ENCODE assay signal across 8 cellular contexts in the genomic region with DNA sequence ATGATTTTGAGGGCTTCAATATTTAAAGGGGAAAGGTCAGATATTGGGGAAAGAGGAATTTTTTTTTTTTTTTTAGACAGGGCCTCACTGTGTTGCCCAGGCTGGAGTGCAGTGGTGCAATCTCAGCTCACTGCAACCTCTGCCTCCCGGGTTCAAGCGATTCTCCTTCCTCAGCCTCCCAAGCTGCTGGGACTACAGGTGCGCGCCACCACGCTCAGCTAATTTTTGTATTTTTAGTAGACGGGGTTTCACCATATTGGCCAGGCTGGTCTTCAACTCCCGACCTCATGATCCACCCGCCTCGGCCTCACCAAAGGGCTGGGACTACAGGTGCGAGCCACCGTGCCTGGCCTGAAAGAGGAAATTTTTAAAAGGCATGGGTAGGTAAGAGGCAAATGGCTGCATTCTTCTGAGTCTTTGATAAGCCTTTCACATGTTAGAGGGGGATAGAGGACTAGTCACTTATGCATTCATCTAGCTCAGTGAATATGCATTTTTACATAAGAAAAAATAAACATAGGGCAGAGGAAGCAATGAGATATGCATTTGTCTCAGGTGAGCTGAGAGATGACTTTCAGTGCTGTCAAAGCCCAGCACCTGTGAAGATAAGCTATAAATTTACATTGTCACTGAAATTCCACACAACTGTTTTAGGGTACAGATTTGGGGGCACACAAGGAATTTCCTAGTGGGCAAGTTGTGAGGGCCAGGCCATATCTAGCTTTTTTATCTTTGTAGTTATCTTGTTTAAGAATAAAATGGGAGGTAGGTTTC. TPM values are rescaled to one million over a fixed set of nuclear protein-coding genes. Genes with fewer than 3 reads are reported as not detected.
A peak's percentile ranks its signal among the peaks of the same experiment; 100 is the strongest.
DNase-seq lines count a peak whose midpoint lies in the region; ATAC-seq and TF ChIP-seq lines count a peak whose summit lies in the region.

No MANE protein-coding gene starts in this region.

- no peaks in the 10 kb centered on the region for H3K36me3 Mint-ChIP-seq in activated CD8-positive, alpha-beta T cell treated with anti-CD3 and anti-CD28 coated beads for 36 hours (ENCODE audit: low read depth)

- no peaks in the 10 kb centered on the region; the same call in 1 of the 2 replicates for H3K36me3 ChIP-seq in HAP-1 (replicated peaks)
- H3K36me3 ChIP-seq in hepatocyte (replicated peaks; ENCODE audit: insufficient read depth, low read depth) = no peaks in the 10 kb centered on the region

- in situ Hi-C loops in HAP-1 (cut with MboI; ENCODE audit: low sequenced_read_pairs) = no loop called here

- no peaks in the 10 kb centered on the region for H3K9me2 ChIP-seq in hepatocyte (replicated peaks; ENCODE audit: insufficient read depth)

- no peak for ATAC-seq in activated CD8-positive, alpha-beta T cell treated with anti-CD3 and anti-CD28 coated beads for 36 hours
- ATAC-seq in HG02623 (IDR thresholded peaks at IDR 0.05; ENCODE audit: unreplicated experiment) = no peak
- ATAC-seq in GM21447 (IDR thresholded peaks at IDR 0.05; ENCODE audit: unreplicated experiment) = no peak

- peak overlapping the region; percentile 86 for H3K4me3 Mint-ChIP-seq in activated CD8-positive, alpha-beta T cell treated with anti-CD3 and anti-CD28 coated beads for 36 hours

- TF ChIP-seq POLR2A in lower leg skin (IDR thresholded peaks at IDR 0.05) = no peak

- peak overlapping the region; percentile 96 for H2AFZ ChIP-seq in hepatocyte

- TF ChIP-seq CTCF in activated CD8-positive, alpha-beta T cell treated with anti-CD3 and anti-CD28 coated beads for 36 hours (IDR thresholded peaks at IDR 0.05) = no peak
- TF ChIP-seq CTCF in hepatocyte (IDR thresholded peaks at IDR 0.05; ENCODE audit: poor library complexity) = no peak
- TF ChIP-seq CTCF in lower leg skin (IDR thresholded peaks at IDR 0.05) = no peak

- peak overlapping the region; percentile 91 for H3K27ac Mint-ChIP-seq in activated CD8-positive, alpha-beta T cell treated with anti-CD3 and anti-CD28 coated beads for 36 hours

- peaks cover 8% of the 10 kb centered on the region for H3K79me2 ChIP-seq in hepatocyte

- no peak for DNase-seq in HAP-1 (ENCODE audit: low spot score in 2 of 2)
- DNase-seq in activated CD8-positive, alpha-beta T cell treated with anti-CD3 and anti-CD28 coated beads for 36 hours = no peak
- DNase-seq in hepatocyte (ENCODE audit: low spot score) = no peak
- DNase-seq in UCSD-AML1 (lab: John Stamatoyannopoulos, UW; ENCODE audit: unreplicated experiment) = no peak
- no peak for DNase-seq in lower leg skin (ENCODE audit: low spot score in 2 of 2)

- intact Hi-C loops in activated CD8-positive, alpha-beta T cell treated with anti-CD3 and anti-CD28 coated beads for 36 hours (cut with micrococcal nuclease) = no loop called here
- intact Hi-C loops in lower leg skin (cut with DNase I; ENCODE audit: low total_unique reads) = no loop called here

- H3K4me3 ChIP-seq in HAP-1 (peak overlapping the region; percentile 90), hepatocyte (peak overlapping the region; percentile 91), skin epidermis (peak overlapping the region in 5 of 7 experiments; percentile 62 to 95 (median 90)), lower leg skin (ENCODE audit: low read depth, poor library complexity, severe bottlenecking) (no peak overlapping the region)

- H3K27me3 Mint-ChIP-seq in activated CD8-positive, alpha-beta T cell treated with anti-CD3 and anti-CD28 coated beads for 36 hours = no peaks in the 10 kb centered on the region

- H3K9me3 ChIP-seq in HAP-1 (no peaks in the 10 kb centered on the region), hepatocyte (ENCODE audit: low read depth) (no peaks in the 10 kb centered on the region)

- POLR2A ChIA-PET in activated CD8-positive, alpha-beta T cell treated with anti-CD3 and anti-CD28 coated beads for 36 hours (lab: Charles Lee) = interaction anchor here (0.9 to 2.2 kb wide), 11 partner anchors 10 to 72 kb away, joined by 3 to 10 read pairs (median 4); a partner anchor contains a TSS

- WGBS in hepatocyte (ENCODE audit: low lambda C conversion rate, missing lambda C conversion rate) = 89% methylated on average over 8 of the region's 11 CpGs
- 97% methylated on average over 11 of the region's 11 CpGs for WGBS in lower leg skin, 2 donors

- CTCF ChIA-PET in activated CD8-positive, alpha-beta T cell treated with anti-CD3 and anti-CD28 coated beads for 36 hours (lab: Charles Lee) = interaction anchor here (0.8 to 2.6 kb wide), 6 partner anchors 21 to 122 kb away, joined by 3 to 15 read pairs (median 3); no protein-coding TSS in a partner anchor

- H3K4me2 ChIP-seq in hepatocyte = peak overlapping the region; percentile 82

- no peaks in the 10 kb centered on the region for H4K20me1 ChIP-seq in hepatocyte (ENCODE audit: insufficient read depth, poor library complexity, severe bottlenecking)

- peaks cover 6% of the 10 kb centered on the region for H3K4me1 ChIP-seq in HAP-1
- peaks cover 5% of the 10 kb centered on the region for H3K4me1 ChIP-seq in hepatocyte (ENCODE audit: insufficient read depth)

- no peaks in the 10 kb centered on the region for H3K9me3 Mint-ChIP-seq in activated CD8-positive, alpha-beta T cell treated with anti-CD3 and anti-CD28 coated beads for 36 hours

- peaks cover 17% of the 10 kb centered on the region for H3K4me1 Mint-ChIP-seq in activated CD8-positive, alpha-beta T cell treated with anti-CD3 and anti-CD28 coated beads for 36 hours (ENCODE audit: low read depth)

- H3K27ac ChIP-seq in hepatocyte (peak overlapping the region; percentile 100), skin epidermis (peak overlapping the region in 14 of 21 experiments; percentile 94 to 100 (median 99))

- H3K27me3 ChIP-seq in HAP-1 (ENCODE audit: low read depth) = no peaks in the 10 kb centered on the region
- no peaks in the 10 kb centered on the region for H3K27me3 ChIP-seq in hepatocyte

RNA-seq across cellular contexts. Expression of a gene that starts 1.1 kb away (rescaled TPM):
- total RNA-seq in activated CD8-positive, alpha-beta T cell treated with anti-CD3 and anti-CD28 coated beads for 36 hours = 10 to 100 TPM; 11.0 to 11.1 TPM
- total RNA-seq in hepatocyte (13.3 and 25.9 TPM in 2 replicates), lower leg skin (10 to 100 TPM; 17.9 to 31.7 (median 23.4) TPM)
- polyA plus RNA-seq in hepatocyte = 12.1 and 15.7 TPM in 2 replicates

RNA-seq across cellular contexts. Expression of a gene that starts 14.4 kb away (rescaled TPM):
- total RNA-seq in activated CD8-positive, alpha-beta T cell treated with anti-CD3 and anti-CD28 coated beads for 36 hours = 10 to 100 TPM; 13.2 to 19.0 TPM
- total RNA-seq in hepatocyte = 24.2 and 29.2 TPM in 2 replicates
- polyA plus RNA-seq in hepatocyte = 20.8 and 25.6 TPM in 2 replicates
- total RNA-seq in lower leg skin = 10 to 100 TPM in 1 of 4 donors, 1 to 10 TPM in 3; 7.0 to 12.9 (median 9.5) TPM
